11 cellular contexts compared by ENCODE assay signal in genomic region chr2:174610243-174610995, GRCh38. TPM values are rescaled to one million over a fixed set of nuclear protein-coding genes. Genes with fewer than 3 reads are reported as not detected.
DNase-seq lines count a peak whose midpoint lies in the region; ATAC-seq, FAIRE-seq and TF ChIP-seq lines count a peak whose summit lies in the region.
"Had no signal": no experiment of that assay in that cellular context is flagged by ENCODE, and none has a peak within 500 bp of the region (broad histone marks: within the 10 kb centered on the region; RNA-seq: fewer than 3 reads in every experiment).

No MANE protein-coding gene starts in this region.

- no peak overlapping the region for H3K4me3 ChIP-seq in MM.1S (ENCODE audit: low read length)
- no peak overlapping the region for H3K4me3 ChIP-seq in GM12878
- H3K4me3 ChIP-seq in stomach, result no peak overlapping the region
- no peak overlapping the region for H3K4me3 ChIP-seq in Peyer's patch

- H3K36me3 ChIP-seq in MM.1S (replicated peaks; ENCODE audit: insufficient read depth, low read length) (no peaks in the 10 kb centered on the region), GM12878 (ENCODE audit: control insufficient read depth in 2 of 2, insufficient read depth in 2 of 2, low read length in 1 of 2) (peaks cover 0 to 5% of the 10 kb centered on the region in 2 experiments; a peak in 1 of 4 replicates), stomach (no peaks in the 10 kb centered on the region), Peyer's patch (no peaks in the 10 kb centered on the region)

- no peak for DNase-seq in activated CD4-positive, alpha-beta T cell treated with anti-CD3 and anti-CD28 coated beads for 36 hours
- DNase-seq in activated CD4-positive, alpha-beta T cell treated with anti-CD3 and anti-CD28 coated beads, Interleukin-2, amount 50 U/mL, for 4 hours, result no peak
- DNase-seq in MM.1S (no peak), GM12878 (ENCODE audit: low read depth, low spot score) (no peak), NCI-H187 treated with DMSO at 0.1 percent for 48 hours (lab: John Stamatoyannopoulos, UW) (no peak), stomach (no peak), Peyer's patch (no peak)
- peak; percentile 29 for DNase-seq in stimulated activated naive CD8-positive, alpha-beta T cell treated with anti-CD3 and anti-CD28 coated beads, Interleukin-15, Interleukin-2, amounts not matched to agents 100 U/mL and 50 U/mL, for 24 hours
- DNase-seq: cerebellar nuclear complex, NCI-H2029 had no signal

- RAD21 ChIA-PET in GM12878 (lab: Charles Lee; ENCODE audit: unreplicated experiment), result interaction anchor here (0.9 to 19.4 kb wide), 8 partner anchors 13 to 122 kb away, joined by 3 to 294 read pairs (median 19); partner anchors contain the start of gene WIPF1

- TF ChIP-seq POLR2A in GM12878 (IDR thresholded peaks at IDR 0.05; ENCODE audit: low read depth, low read length) (no peak; the same call in 1 of the 2 replicates), stomach (IDR thresholded peaks at IDR 0.05) (no peak), Peyer's patch (IDR thresholded peaks at IDR 0.05) (no peak)

- no peaks in the 10 kb centered on the region for H3K27me3 Mint-ChIP-seq in activated CD4-positive, alpha-beta T cell treated with anti-CD3 and anti-CD28 coated beads for 36 hours

- peak overlapping the region; percentile 99 for H3K27ac Mint-ChIP-seq in activated CD4-positive, alpha-beta T cell treated with anti-CD3 and anti-CD28 coated beads for 36 hours

- CTCF ChIA-PET in activated CD4-positive, alpha-beta T cell treated with anti-CD3 and anti-CD28 coated beads for 36 hours (lab: Charles Lee), result interaction anchor here (0.6 to 3.6 kb wide), 16 partner anchors 9 to 152 kb away, joined by 3 to 17 read pairs (median 4); partner anchors contain the start of gene WIPF1
- CTCF ChIA-PET in GM12878 (lab: Yijun Ruan, JAX), result interaction anchor here (0.9 to 31.2 kb wide), 12 partner anchors 10 to 147 kb away, joined by 3 to 534 read pairs (median 8); partner anchors contain the start of gene WIPF1

- no peak for FAIRE-seq in GM12878 (lab: Jason Lieb, UNC)

- POLR2A ChIA-PET in activated CD4-positive, alpha-beta T cell treated with anti-CD3 and anti-CD28 coated beads for 36 hours (lab: Charles Lee), result interaction anchor here (1.0 to 1.8 kb wide), 3 partner anchors 14 to 21 kb away, joined by 4 to 5 read pairs (median 5); partner anchors contain the start of gene WIPF1
- POLR2A ChIA-PET in GM12878 (lab: Charles Lee), result interaction anchor here (0.8 to 10.9 kb wide), 11 partner anchors 11 to 124 kb away, joined by 3 to 246 read pairs (median 6); partner anchors contain the start of genes GPR155 and WIPF1

- no peaks in the 10 kb centered on the region for H3K9me3 Mint-ChIP-seq in activated CD4-positive, alpha-beta T cell treated with anti-CD3 and anti-CD28 coated beads for 36 hours (ENCODE audit: low read depth)

- intact Hi-C loops in activated CD4-positive, alpha-beta T cell treated with anti-CD3 and anti-CD28 coated beads for 36 hours (cut with DNase I, micrococcal nuclease), result no loop called here
- intact Hi-C loops in GM12878 (cut with micrococcal nuclease; ENCODE audit: unreplicated experiment), result no loop called here
- intact Hi-C loops in stomach (cut with DNase I; ENCODE audit: low total_unique reads), result no loop called here

- H3K9ac ChIP-seq in MM.1S (ENCODE audit: low read length) (no peak overlapping the region), GM12878 (ENCODE audit: control insufficient read depth, insufficient read depth, low read length) (peak overlapping the region; percentile 47)
- H3K9ac ChIP-seq: parathyroid adenoma had no signal

- in situ Hi-C loops in GM12878 (cut with MboI), result no loop called here

- H3K27me3 ChIP-seq in MM.1S (replicated peaks; ENCODE audit: insufficient read depth, low read length) (no peaks in the 10 kb centered on the region), GM12878 (replicated peaks in 1 of 2; ENCODE audit: control insufficient read depth in 2 of 2, insufficient read depth in 2 of 2, low read length in 1 of 2) (no peaks in the 10 kb centered on the region), stomach (no peaks in the 10 kb centered on the region), Peyer's patch (no peaks in the 10 kb centered on the region)

- SMC1A ChIA-PET in GM12878 (lab: Charles Lee; ENCODE audit: uncharacterized antibody, unreplicated experiment), result interaction anchor here (0.6 to 31.8 kb wide), 8 partner anchors 1 to 1281 kb away, joined by 3 to 537 read pairs (median 232); partner anchors contain the start of gene WIPF1

- H4K20me1 ChIP-seq in MM.1S (ENCODE audit: insufficient read depth, low read length) (no peaks in the 10 kb centered on the region), GM12878 (ENCODE audit: control insufficient read depth, insufficient read depth) (no peaks in the 10 kb centered on the region)

- TF ChIP-seq CTCF in MM.1S (IDR thresholded peaks at IDR 0.05; ENCODE audit: low read length) (no peak), GM12878 (IDR thresholded peaks at IDR 0.05 in 2 of 3, conservative IDR thresholded peaks at IDR 0.05 in 1 of 3; ENCODE audit: control insufficient read depth in 2 of 3, extremely low read depth in 1 of 3, insufficient read depth in 1 of 3, low read depth in 3 of 3, low read length in 3 of 3) (no peak), stomach (IDR thresholded peaks at IDR 0.05) (no peak), Peyer's patch (IDR thresholded peaks at IDR 0.05) (no peak)

- peak overlapping the region; percentile 28 for H3K4me3 Mint-ChIP-seq in activated CD4-positive, alpha-beta T cell treated with anti-CD3 and anti-CD28 coated beads for 36 hours

- TF ChIP-seq EP300 in GM12878 (IDR thresholded peaks at IDR 0.05; ENCODE audit: borderline replicate concordance in 1 of 2, control insufficient read depth in 1 of 2, low read depth in 2 of 2, low read length in 2 of 2) (no peak), stomach (IDR thresholded peaks at IDR 0.05) (no peak)

- H3K4me2 ChIP-seq in MM.1S (ENCODE audit: low read depth, low read length) (0 out of 2 replicates have a peak overlapping the region, but pooled peaks have one; percentile 56), GM12878 (ENCODE audit: control insufficient read depth, insufficient read depth) (peak overlapping the region; percentile 64)

- no peak overlapping the region for H2AFZ ChIP-seq in MM.1S (ENCODE audit: low read length)
- peak overlapping the region; percentile 83 for H2AFZ ChIP-seq in GM12878 (ENCODE audit: control insufficient read depth, low read depth, low read length)
- H2AFZ ChIP-seq: parathyroid adenoma had no signal

- H3K9me3 ChIP-seq in MM.1S (replicated peaks; ENCODE audit: insufficient read depth, low read length), result no peaks in the 10 kb centered on the region
- H3K9me3 ChIP-seq in GM12878 (replicated peaks; ENCODE audit: control insufficient read depth, insufficient read depth, low read length), result no peaks in the 10 kb centered on the region
- no peaks in the 10 kb centered on the region for H3K9me3 ChIP-seq in stomach
- H3K9me3 ChIP-seq in Peyer's patch, result no peaks in the 10 kb centered on the region

- WGBS in GM12878 (ENCODE audit: insufficient coverage, insufficient replicate concordance, low lambda C conversion rate, missing lambda C conversion rate), result 28% methylated on average over 7 of the region's 7 CpGs
- WGBS in stomach, 5 donors, result 57 to 73% (median 68%) methylated on average over 7 of the region's 7 CpGs

- peaks cover 58% of the 10 kb centered on the region for H3K4me1 ChIP-seq in MM.1S (ENCODE audit: low read length)
- peaks cover 71% of the 10 kb centered on the region for H3K4me1 ChIP-seq in GM12878 (ENCODE audit: control insufficient read depth, insufficient read depth, low read length)
- peaks cover 11 to 70% (median 37%) of the 10 kb centered on the region in 4 donors for H3K4me1 ChIP-seq in stomach
- H3K4me1 ChIP-seq in Peyer's patch, result peaks cover 0 to 19% (median 11%) of the 10 kb centered on the region in 4 donors

- peak overlapping the region; percentile 85; the same call in 1 of the 2 replicates for H3K27ac ChIP-seq in MM.1S (ENCODE audit: low read length)
- H3K27ac ChIP-seq in GM12878 (ENCODE audit: control insufficient read depth, insufficient read depth), result peak overlapping the region; percentile 89
- H3K27ac ChIP-seq in stomach, result no peak overlapping the region
- peak overlapping the region in 2 of 4 donors; percentile 17 to 56 for H3K27ac ChIP-seq in Peyer's patch
- H3K27ac ChIP-seq: parathyroid adenoma had no signal

- H3K4me1 Mint-ChIP-seq in activated CD4-positive, alpha-beta T cell treated with anti-CD3 and anti-CD28 coated beads for 36 hours, result peaks cover 93% of the 10 kb centered on the region

- H3K36me3 Mint-ChIP-seq in activated CD4-positive, alpha-beta T cell treated with anti-CD3 and anti-CD28 coated beads for 36 hours (ENCODE audit: low read depth), result peaks cover 42% of the 10 kb centered on the region

- no peak for TF ChIP-seq RAD21 in GM12878 (IDR thresholded peaks at IDR 0.05; ENCODE audit: insufficient read depth, low read depth, low read length)

- peaks cover 36% of the 10 kb centered on the region for H3F3A ChIP-seq in MM.1S (ENCODE audit: insufficient read depth, low read length)

- BruUV-seq in GM12878 (replicated peaks; lab: Mats Ljungman, UMichigan), result no TSS peak

- no peaks in the 10 kb centered on the region for H3K9me2 ChIP-seq in MM.1S (replicated peaks; ENCODE audit: insufficient read depth, low read length)

- ATAC-seq in activated CD4-positive, alpha-beta T cell treated with anti-CD3 and anti-CD28 coated beads for 36 hours, result no peak
- peak; percentile 37 for ATAC-seq in GM12878
- no peak for ATAC-seq in stimulated activated naive CD8-positive, alpha-beta T cell treated with anti-CD3 and anti-CD28 coated beads, Interleukin-15, Interleukin-2, amounts not matched to agents 100 U/mL and 50 U/mL, for 24 hours

- peaks cover 81% of the 10 kb centered on the region for H3K79me2 ChIP-seq in MM.1S (ENCODE audit: low read length)
- peaks cover 21% of the 10 kb centered on the region for H3K79me2 ChIP-seq in GM12878 (ENCODE audit: control insufficient read depth, insufficient read depth, low read length)

RNA-seq across cellular contexts. Expression of gene WIPF1, which starts 12.8 kb away (rescaled TPM):
- 100 to 1,000 TPM; 161 to 188 TPM for total RNA-seq in activated CD4-positive, alpha-beta T cell treated with anti-CD3 and anti-CD28 coated beads for 36 hours
- total RNA-seq in GM12878 (2013; cell fraction: nucleolus; rRNA removed), result 126 and 131 TPM in 2 replicates
- 23.9 and 25.2 TPM in 2 replicates for total RNA-seq in GM12878 (2014; rRNA removed)
- 52.1 and 57.1 TPM in 2 replicates for total RNA-seq in GM12878 (2014; rRNA removed; fragmentation: Illumina TruSeq; extraction: Trizol)
- total RNA-seq in GM12878 (2021), result 135 and 141 TPM in 2 replicates
- 45.3 TPM for polyA plus RNA-seq in GM12878 (2011; ENCODE audit: low read depth)
- 96.8 and 110 TPM in 2 replicates for polyA plus RNA-seq in GM12878 (2011; rRNA removed)
- 103 and 160 TPM in 2 replicates for polyA plus RNA-seq in GM12878 (2011; cell fraction: cytosol; rRNA removed)
- polyA plus RNA-seq in GM12878 (2011; cell fraction: nucleus; rRNA removed), result 112 and 138 TPM in 2 replicates
- polyA plus RNA-seq in GM12878 (2012), result 115 and 116 TPM in 2 replicates
- 185 and 188 TPM in 2 replicates for polyA plus RNA-seq in GM12878 (2014; fragmentation: Illumina TruSeq; extraction: Trizol)
- polyA plus RNA-seq in GM12878 (2014; fragmentation: Nextera tagmentation; extraction: Ambion mirVana), result 10 to 100 TPM; 23.1 to 28.6 TPM
- 66.7 and 68.8 TPM in 2 replicates for polyA plus RNA-seq in GM12878 (2014; rRNA removed)
- 10 to 100 TPM; 71.2 to 77.5 TPM for polyA plus RNA-seq in GM12878 (2016; fragmentation: Nextera tagmentation; extraction: Ambion mirVana)
- 114 and 136 TPM in 2 replicates for polyA minus RNA-seq in GM12878 (2011; rRNA and poly(A)+ RNA removed)
- polyA minus RNA-seq in GM12878 (2011; cell fraction: cytosol; rRNA and poly(A)+ RNA removed), result 56.0 and 63.3 TPM in 2 replicates
- polyA minus RNA-seq in GM12878 (2011; cell fraction: nucleus; rRNA and poly(A)+ RNA removed), result 84.1 and 152 TPM in 2 replicates
- 10 to 100 TPM in 4 of 5 donors, 1 to 10 TPM in 1; 9.4 to 43.8 (median 28.3) TPM for total RNA-seq in stomach
- polyA plus RNA-seq in stomach, result 10 to 100 TPM in 2 of 3 donors, 1 to 10 TPM in 1; 8.8 to 22.3 (median 21.7) TPM
- 10 to 100 TPM in 3 of 4 donors, 1 to 10 TPM in 1; 7.4 to 81.7 (median 17.3) TPM for total RNA-seq in Peyer's patch

Comparison
In these comparisons a context has a peak if more than half of its experiments do, and no peak if none do; other contexts are left out.
1. H3K27ac ChIP-seq: peak in MM.1S (single experiment) and GM12878 (single experiment); none in stomach (0 of 5).